17 cellular contexts compared by ENCODE assay signal in genomic region chr9:70475211-70475610, GRCh38.
DNase-seq lines count a peak whose midpoint lies in the region; ATAC-seq, FAIRE-seq and TF ChIP-seq lines count a peak whose summit lies in the region.
"Had no signal": no experiment of that assay in that cellular context is flagged by ENCODE, and none has a peak within 500 bp of the region (broad histone marks: within the 10 kb centered on the region; RNA-seq: fewer than 3 reads in every experiment).

No MANE protein-coding gene starts in this region.

- no peak overlapping the region for H4K5ac ChIP-seq in IMR-90 (ENCODE audit: low read depth, low read length)

- H3K27ac ChIP-seq in IMR-90 (ENCODE audit: insufficient read depth, low read length) = no peak overlapping the region
- H3K27ac ChIP-seq in VCaP = peak overlapping the region; percentile 80
- H3K27ac ChIP-seq in small intestine (ENCODE audit: low read depth in 1 of 2, low read length in 1 of 2) = no peak overlapping the region
- no peak overlapping the region for H3K27ac ChIP-seq in osteoblast (ENCODE audit: low read depth, low read length)

- H2BK20ac ChIP-seq in IMR-90 (ENCODE audit: low read depth, low read length) = no peak overlapping the region

- no peak overlapping the region for H3K23ac ChIP-seq in IMR-90 (ENCODE audit: low read depth, low read length)

- H2BK15ac ChIP-seq in IMR-90 (ENCODE audit: low read depth, low read length) = no peak overlapping the region

- H2BK120ac ChIP-seq in IMR-90 (ENCODE audit: low read depth, low read length) = no peak overlapping the region

- H3K9me1 ChIP-seq in IMR-90 (ENCODE audit: insufficient read depth, low read length) = peaks cover 3% of the 10 kb centered on the region

- H2AFZ ChIP-seq in IMR-90 (replicated peaks; ENCODE audit: low read length, poor library complexity) (no peak overlapping the region), osteoblast (ENCODE audit: low read length) (no peak overlapping the region)

- dilution Hi-C loops in IMR-90 (cut with HindIII; ENCODE audit: low sequenced_read_pairs, unreplicated experiment) = no loop called here

- H3K14ac ChIP-seq in IMR-90 (replicated peaks; ENCODE audit: low read depth, low read length) = no peak overlapping the region

- CTCF ChIA-PET in IMR-90 (lab: Yijun Ruan, JAX) = no interaction called here

- peak overlapping the region; percentile 34; the same call in 1 of the 2 replicates for H2AK5ac ChIP-seq in IMR-90 (ENCODE audit: low read depth, low read length)

- H3K27me3 ChIP-seq in IMR-90 (ENCODE audit: control insufficient read depth, insufficient read depth, low read length) (no peaks in the 10 kb centered on the region), small intestine (ENCODE audit: control insufficient read depth in 2 of 2, insufficient read depth in 2 of 2, low read length in 2 of 2) (no peaks in the 10 kb centered on the region), osteoblast (ENCODE audit: insufficient read depth, low read length) (no peaks in the 10 kb centered on the region)

- H3K4ac ChIP-seq in IMR-90 (ENCODE audit: low read depth, low read length) = no peak overlapping the region

- H2BK5ac ChIP-seq in IMR-90 (ENCODE audit: low read depth, low read length, poor library complexity, severe bottlenecking) = no peak overlapping the region

- BruUV-seq in IMR-90 (replicated peaks; lab: Mats Ljungman, UMichigan) = no TSS peak

- POLR2A ChIA-PET in IMR-90 (lab: Charles Lee; ENCODE audit: unreplicated experiment) = no interaction called here

- peaks cover 16% of the 10 kb centered on the region for H3K4me1 ChIP-seq in IMR-90 (ENCODE audit: control insufficient read depth, insufficient read depth, low read length)
- peaks cover 3 to 13% of the 10 kb centered on the region in 2 donors for H3K4me1 ChIP-seq in small intestine (ENCODE audit: control insufficient read depth in 2 of 2, insufficient read depth in 1 of 2, low read depth in 1 of 2, low read length in 1 of 2)
- peaks cover 9% of the 10 kb centered on the region for H3K4me1 ChIP-seq in osteoblast (ENCODE audit: insufficient read depth, low read length)

- H3K9me3 ChIP-seq in IMR-90 (ENCODE audit: control insufficient read depth, insufficient read depth, low read length) (no peaks in the 10 kb centered on the region), small intestine (ENCODE audit: control insufficient read depth, low read depth) (no peaks in the 10 kb centered on the region), osteoblast (ENCODE audit: low read depth, low read length) (no peaks in the 10 kb centered on the region)
- H3K9me3 ChIP-seq: thoracic aorta had no signal

- H3K9ac ChIP-seq in IMR-90 (ENCODE audit: low read depth, low read length) = no peak overlapping the region

- intact Hi-C loops in IMR-90 (cut with micrococcal nuclease) = no loop called here

- no CpG with 5 or more reads among the region's 2 CpGs for WGBS in IMR-90 (ENCODE audit: extremely low coverage in 2 of 2, insufficient read length in 1 of 2), 2 experiments
- 22 to 58% (median 38%) methylated on average over 2 of the region's 2 CpGs for WGBS in small intestine, 3 donors

- H3K36me3 ChIP-seq in IMR-90 (ENCODE audit: control insufficient read depth, insufficient read depth, low read length) = no peaks in the 10 kb centered on the region
- no peaks in the 10 kb centered on the region for H3K36me3 ChIP-seq in small intestine (ENCODE audit: control insufficient read depth in 2 of 2, insufficient read depth in 2 of 2, low read length in 2 of 2)
- no peaks in the 10 kb centered on the region for H3K36me3 ChIP-seq in osteoblast (ENCODE audit: insufficient read depth, low read length)
- H3K36me3 ChIP-seq: thoracic aorta had no signal

- no peaks in the 10 kb centered on the region for H3K79me2 ChIP-seq in osteoblast (ENCODE audit: insufficient read depth, low read length)

- no peak for TF ChIP-seq RAD21 in IMR-90 (IDR thresholded peaks at IDR 0.05; ENCODE audit: low read length)

- H3K4me2 ChIP-seq in IMR-90 (ENCODE audit: low read depth, low read length) = no peak overlapping the region
- no peak overlapping the region for H3K4me2 ChIP-seq in osteoblast (ENCODE audit: insufficient read depth, low read length)

- TF ChIP-seq CTCF in IMR-90 (conservative IDR thresholded peaks at IDR 0.05; ENCODE audit: low read depth, low read length) (no peak), VCaP (conservative IDR thresholded peaks at IDR 0.05) (no peak), osteoblast (IDR thresholded peaks at IDR 0.05; ENCODE audit: extremely low read depth, low read depth, low read length) (no peak)

- in situ Hi-C loops in IMR-90 (cut with MboI; ENCODE audit: low sequenced_read_pairs) = no loop called here

- H4K91ac ChIP-seq in IMR-90 (ENCODE audit: insufficient read depth, low read depth, low read length) = no peak overlapping the region

- no peaks in the 10 kb centered on the region for H4K20me1 ChIP-seq in IMR-90 (ENCODE audit: insufficient read depth, low read length)
- no peaks in the 10 kb centered on the region for H4K20me1 ChIP-seq in osteoblast (ENCODE audit: insufficient read depth, low read length)

- no peak overlapping the region for H4K8ac ChIP-seq in IMR-90 (ENCODE audit: low read depth in 2 of 2, low read length in 2 of 2)

- ATAC-seq in IMR-90 (ENCODE audit: low read depth) (no peak), GM18858 (IDR thresholded peaks at IDR 0.05; ENCODE audit: unreplicated experiment) (no peak), HG03175 (IDR thresholded peaks at IDR 0.05; ENCODE audit: unreplicated experiment) (no peak)
- ATAC-seq: activated T-cell treated with anti-CD3 and anti-CD28 coated beads, Interleukin-2, amount 50 U/mL, for 4 hours; naive thymus-derived CD4-positive, alpha-beta T cell had no signal

- DNase-seq in IMR-90 (no peak), kidney tubule cell (ENCODE audit: low spot score) (peak; percentile 68), small intestine (peak; percentile 41), osteoblast (ENCODE audit: insufficient read length, low spot score, missing footprints) (no peak)
- DNase-seq: activated CD4-positive, alpha-beta T cell treated with anti-CD3 and anti-CD28 coated beads, Interleukin-2, amount 50 U/mL, for 1 hour; activated naive CD8-positive, alpha-beta T cell treated with anti-CD3 and anti-CD28 coated beads, Interleukin-2, amount 10 ng/mL, durations not matched to agents 7 days and 5 days; activated T-cell treated with anti-CD3 and anti-CD28 coated beads, Interleukin-2, amount 50 U/mL, for 4 hours; DMS79 treated with DMSO at 0.1 percent for 48 hours; naive thymus-derived CD4-positive, alpha-beta T cell; SIG-M5; stimulated activated CD4-positive, alpha-beta T cell treated with anti-CD3 and anti-CD28 coated beads, Interleukin-1b, Interleukin-23, amount 100 ng/mL, for 48 hours; T-helper 9 cell had no signal

- H3K18ac ChIP-seq in IMR-90 (ENCODE audit: low read depth, low read length) = no peak overlapping the region

- TF ChIP-seq POLR2A in IMR-90 (IDR thresholded peaks at IDR 0.05; ENCODE audit: low read depth, low read length) = no peak

- no peak for FAIRE-seq in small intestine (lab: Jason Lieb, UNC)
- FAIRE-seq: keratinocyte had no signal

- H3K56ac ChIP-seq in IMR-90 (ENCODE audit: extremely low read depth, insufficient read depth, low read length) = no peak overlapping the region

- no peak overlapping the region for H2AK9ac ChIP-seq in IMR-90 (replicated peaks; ENCODE audit: low read depth, low read length, poor library complexity)

- H3K79me1 ChIP-seq in IMR-90 (ENCODE audit: low read depth in 1 of 2, low read length in 2 of 2) = no peaks in the 10 kb centered on the region

- H3K4me3 ChIP-seq in IMR-90 (ENCODE audit: insufficient read depth, low read depth, low read length) = no peak overlapping the region
- no peak overlapping the region for H3K4me3 ChIP-seq in small intestine (ENCODE audit: low read depth in 1 of 2, low read length in 2 of 2)
- H3K4me3 ChIP-seq in osteoblast (ENCODE audit: insufficient read depth, low read length) = no peak overlapping the region
- H3K4me3 ChIP-seq: thoracic aorta had no signal

TF ChIP-seq in IMR-90, 13 proteins besides CTCF, POLR2A, EP300 and RAD21:
- no peak for TF ChIP-seq MAFK (IDR thresholded peaks at IDR 0.05; ENCODE audit: low read depth, low read length)
- TF ChIP-seq SMC3 (IDR thresholded peaks at IDR 0.05; ENCODE audit: low read depth, low read length) = no peak
- TF ChIP-seq CHD1 (IDR thresholded peaks at IDR 0.05; ENCODE audit: low read depth, low read length) = no peak
- TF ChIP-seq, protein P1, sequence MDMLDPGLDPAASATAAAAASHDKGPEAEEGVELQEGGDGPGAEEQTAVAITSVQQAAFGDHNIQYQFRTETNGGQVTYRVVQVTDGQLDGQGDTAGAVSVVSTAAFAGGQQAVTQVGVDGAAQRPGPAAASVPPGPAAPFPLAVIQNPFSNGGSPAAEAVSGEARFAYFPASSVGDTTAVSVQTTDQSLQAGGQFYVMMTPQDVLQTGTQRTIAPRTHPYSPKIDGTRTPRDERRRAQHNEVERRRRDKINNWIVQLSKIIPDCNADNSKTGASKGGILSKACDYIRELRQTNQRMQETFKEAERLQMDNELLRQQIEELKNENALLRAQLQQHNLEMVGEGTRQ (IDR thresholded peaks at IDR 0.05; ENCODE audit: low read depth, low read length) = no peak
- no peak for TF ChIP-seq CEBPB (IDR thresholded peaks at IDR 0.05; ENCODE audit: low read depth, low read length)
- TF ChIP-seq RCOR1 (IDR thresholded peaks at IDR 0.05; ENCODE audit: insufficient replicate concordance, low read length) = no peak
- no peak for TF ChIP-seq BHLHE40 (IDR thresholded peaks at IDR 0.05; ENCODE audit: low read depth, low read length)
- no peak for TF ChIP-seq MAZ (IDR thresholded peaks at IDR 0.05; ENCODE audit: borderline replicate concordance, low read depth, low read length)
- no peak for TF ChIP-seq NFE2L2 (IDR thresholded peaks at IDR 0.05; ENCODE audit: low read depth, low read length)

Comparison
In these comparisons a context has a peak if more than half of its experiments do, and no peak if none do; other contexts are left out.
1. DNase-seq: peak in kidney tubule cell (single experiment) and small intestine (single experiment); none in IMR-90 (single experiment) and osteoblast (single experiment).